ENCODE assay signal across 22 cellular contexts in genomic region chr12:10320643-10321042, GRCh38. TPM values are rescaled to one million over a fixed set of nuclear protein-coding genes. Genes with fewer than 3 reads are reported as not detected.
A peak's percentile ranks its signal among the peaks of the same experiment; 100 is the strongest.
DNase-seq lines count a peak whose midpoint lies in the region; ATAC-seq lines count a peak whose summit lies in the region.
"Had no signal": no experiment of that assay in that cellular context is flagged by ENCODE, and none has a peak within 500 bp of the region (broad histone marks: within the 10 kb centered on the region; RNA-seq: fewer than 3 reads in every experiment).

No MANE protein-coding gene starts in this region.

- ATAC-seq in activated CD8-positive, alpha-beta memory T cell treated with anti-CD3 and anti-CD28 coated beads, Interleukin-2, amount 10 ng/mL, durations not matched to agents 7 days and 5 days = peak; percentile 67
- peak; percentile 48 for ATAC-seq in HG02610 (IDR thresholded peaks at IDR 0.05; ENCODE audit: unreplicated experiment)
- peak; percentile 88 to 96 for ATAC-seq in activated naive CD4-positive, alpha-beta T cell treated with anti-CD3 and anti-CD28 coated beads, Interleukin-2, amount 50 U/mL, for 72 hours
- ATAC-seq in stimulated activated memory B cell treated with anti-CD40 and anti-IgM and Interleukin-4, amounts not matched to agents 10 μg/mL and 1 μg/mL and 100 μg/mL, for 72 hours = peak; percentile 70
- no peak for ATAC-seq in HG03354 (IDR thresholded peaks at IDR 0.05; ENCODE audit: poor library complexity, severe bottlenecking, unreplicated experiment)
- no peak for ATAC-seq in GM19351 (IDR thresholded peaks at IDR 0.05; ENCODE audit: unreplicated experiment)
- ATAC-seq: A549, left lobe of liver had no signal

- H3K27ac Mint-ChIP-seq in activated CD8-positive, alpha-beta memory T cell treated with anti-CD3 and anti-CD28 coated beads, Interleukin-2, amount 10 ng/mL, durations not matched to agents 7 days and 5 days = peak overlapping the region; percentile 81
- H3K27ac Mint-ChIP-seq in activated naive CD4-positive, alpha-beta T cell treated with anti-CD3 and anti-CD28 coated beads, Interleukin-2, amount 50 U/mL, for 72 hours = peak overlapping the region; percentile 22 to 37
- H3K27ac Mint-ChIP-seq in stimulated activated memory B cell treated with anti-CD40 and anti-IgM and Interleukin-4, amounts not matched to agents 10 μg/mL and 1 μg/mL and 100 μg/mL, for 72 hours = no peak overlapping the region
- H3K27ac Mint-ChIP-seq: B cell had no signal

- H3K4me1 Mint-ChIP-seq in activated CD8-positive, alpha-beta memory T cell treated with anti-CD3 and anti-CD28 coated beads, Interleukin-2, amount 10 ng/mL, durations not matched to agents 7 days and 5 days = peaks cover 69% of the 10 kb centered on the region
- H3K4me1 Mint-ChIP-seq in stimulated activated memory B cell treated with anti-CD40 and anti-IgM and Interleukin-4, amounts not matched to agents 10 μg/mL and 1 μg/mL and 100 μg/mL, for 72 hours = peaks cover 10% of the 10 kb centered on the region
- H3K4me1 Mint-ChIP-seq: B cell, naive B cell had no signal

- no peaks in the 10 kb centered on the region for H3K27me3 Mint-ChIP-seq in activated CD8-positive, alpha-beta memory T cell treated with anti-CD3 and anti-CD28 coated beads, Interleukin-2, amount 10 ng/mL, durations not matched to agents 7 days and 5 days
- peaks cover 23% of the 10 kb centered on the region for H3K27me3 Mint-ChIP-seq in stimulated activated memory B cell treated with anti-CD40 and anti-IgM and Interleukin-4, amounts not matched to agents 10 μg/mL and 1 μg/mL and 100 μg/mL, for 72 hours
- H3K27me3 Mint-ChIP-seq: naive B cell had no signal

- peaks cover 78% of the 10 kb centered on the region for H3K36me3 Mint-ChIP-seq in activated CD8-positive, alpha-beta memory T cell treated with anti-CD3 and anti-CD28 coated beads, Interleukin-2, amount 10 ng/mL, durations not matched to agents 7 days and 5 days
- H3K36me3 Mint-ChIP-seq in activated naive CD4-positive, alpha-beta T cell treated with anti-CD3 and anti-CD28 coated beads, Interleukin-2, amount 50 U/mL, for 72 hours = peaks cover 0 to 38% of the 10 kb centered on the region in 2 donors
- H3K36me3 Mint-ChIP-seq in stimulated activated memory B cell treated with anti-CD40 and anti-IgM and Interleukin-4, amounts not matched to agents 10 μg/mL and 1 μg/mL and 100 μg/mL, for 72 hours = no peaks in the 10 kb centered on the region
- H3K36me3 Mint-ChIP-seq: naive B cell had no signal

- peak overlapping the region; percentile 1 for H3K4me3 Mint-ChIP-seq in activated CD8-positive, alpha-beta memory T cell treated with anti-CD3 and anti-CD28 coated beads, Interleukin-2, amount 10 ng/mL, durations not matched to agents 7 days and 5 days
- H3K4me3 Mint-ChIP-seq in stimulated activated memory B cell treated with anti-CD40 and anti-IgM and Interleukin-4, amounts not matched to agents 10 μg/mL and 1 μg/mL and 100 μg/mL, for 72 hours = no peak overlapping the region
- H3K4me3 Mint-ChIP-seq: B cell, naive B cell had no signal

- CTCF ChIA-PET in activated CD8-positive, alpha-beta memory T cell treated with anti-CD3 and anti-CD28 coated beads, Interleukin-2, amount 10 ng/mL, durations not matched to agents 7 days and 5 days (lab: Charles Lee) = interaction anchor here (0.7 to 2.6 kb wide), 4 partner anchors 8 to 84 kb away, joined by 3 to 9 read pairs (median 3); no protein-coding TSS in a partner anchor

- H3K9me3 Mint-ChIP-seq in activated CD8-positive, alpha-beta memory T cell treated with anti-CD3 and anti-CD28 coated beads, Interleukin-2, amount 10 ng/mL, durations not matched to agents 7 days and 5 days (ENCODE audit: low read depth) = peaks cover 13% of the 10 kb centered on the region
- peaks cover 0 to 15% of the 10 kb centered on the region in 2 donors for H3K9me3 Mint-ChIP-seq in activated naive CD4-positive, alpha-beta T cell treated with anti-CD3 and anti-CD28 coated beads, Interleukin-2, amount 50 U/mL, for 72 hours
- H3K9me3 Mint-ChIP-seq in stimulated activated memory B cell treated with anti-CD40 and anti-IgM and Interleukin-4, amounts not matched to agents 10 μg/mL and 1 μg/mL and 100 μg/mL, for 72 hours = no peaks in the 10 kb centered on the region

- DNase-seq in activated CD8-positive, alpha-beta memory T cell treated with anti-CD3 and anti-CD28 coated beads, Interleukin-2, amount 10 ng/mL, durations not matched to agents 7 days and 5 days = no peak
- no peak for DNase-seq in activated CD8-positive, alpha-beta memory T cell treated with anti-CD3 and anti-CD28 coated beads for 24 hours
- no peak for DNase-seq in activated naive CD4-positive, alpha-beta T cell treated with anti-CD3 and anti-CD28 coated beads, Interleukin-2, amount 50 U/mL, for 72 hours (ENCODE audit: low spot score in 2 of 2)
- no peak for DNase-seq in NCI-H748 (lab: John Stamatoyannopoulos, UW; ENCODE audit: unreplicated experiment)
- DNase-seq: COR-L47; DND-41; erythroblast; foreskin fibroblast; KG1; naive B cell; NCI-H1694; NCI-H526 treated with DMSO at 0.1 percent for 48 hours; stimulated activated CD4-positive, alpha-beta T cell treated with anti-CD3 and anti-CD28 coated beads, Interleukin-2, amount 100 ng/mL, for 48 hours; stomach had no signal

RNA-seq across cellular contexts. Expression of gene KLRD1, which starts 13.0 kb away (rescaled TPM):
- total RNA-seq in activated CD8-positive, alpha-beta memory T cell treated with anti-CD3 and anti-CD28 coated beads, Interleukin-2, amount 10 ng/mL, durations not matched to agents 7 days and 5 days = 10 to 100 TPM; 60.0 to 95.9 TPM
- total RNA-seq in activated naive CD4-positive, alpha-beta T cell treated with anti-CD3 and anti-CD28 coated beads, Interleukin-2, amount 50 U/mL, for 72 hours = under 1 TPM; 0.27 to 0.89 TPM
- total RNA-seq: HT1080 had no signal

Comparison
In these comparisons a context has a peak if more than half of its experiments do, and no peak if none do; other contexts are left out.
1. ATAC-seq: peak in activated CD8-positive, alpha-beta memory T cell treated with anti-CD3 and anti-CD28 coated beads, Interleukin-2, amount 10 ng/mL, durations not matched to agents 7 days and 5 days (single experiment), HG02610 (single experiment), activated naive CD4-positive, alpha-beta T cell treated with anti-CD3 and anti-CD28 coated beads, Interleukin-2, amount 50 U/mL, for 72 hours (2 of 2) and stimulated activated memory B cell treated with anti-CD40 and anti-IgM and Interleukin-4, amounts not matched to agents 10 μg/mL and 1 μg/mL and 100 μg/mL, for 72 hours (single experiment); none in HG03354 (single experiment) and GM19351 (single experiment).
2. RNA of gene KLRD1, which starts 13.0 kb away (total RNA-seq): 60.0 to 95.9 TPM in activated CD8-positive, alpha-beta memory T cell treated with anti-CD3 and anti-CD28 coated beads, Interleukin-2, amount 10 ng/mL, durations not matched to agents 7 days and 5 days; 0.27 to 0.89 TPM in activated naive CD4-positive, alpha-beta T cell treated with anti-CD3 and anti-CD28 coated beads, Interleukin-2, amount 50 U/mL, for 72 hours; every median in the first group is over 10 times any median in the second.